1 cellular context compared by ENCODE assay signal in the genomic region with DNA sequence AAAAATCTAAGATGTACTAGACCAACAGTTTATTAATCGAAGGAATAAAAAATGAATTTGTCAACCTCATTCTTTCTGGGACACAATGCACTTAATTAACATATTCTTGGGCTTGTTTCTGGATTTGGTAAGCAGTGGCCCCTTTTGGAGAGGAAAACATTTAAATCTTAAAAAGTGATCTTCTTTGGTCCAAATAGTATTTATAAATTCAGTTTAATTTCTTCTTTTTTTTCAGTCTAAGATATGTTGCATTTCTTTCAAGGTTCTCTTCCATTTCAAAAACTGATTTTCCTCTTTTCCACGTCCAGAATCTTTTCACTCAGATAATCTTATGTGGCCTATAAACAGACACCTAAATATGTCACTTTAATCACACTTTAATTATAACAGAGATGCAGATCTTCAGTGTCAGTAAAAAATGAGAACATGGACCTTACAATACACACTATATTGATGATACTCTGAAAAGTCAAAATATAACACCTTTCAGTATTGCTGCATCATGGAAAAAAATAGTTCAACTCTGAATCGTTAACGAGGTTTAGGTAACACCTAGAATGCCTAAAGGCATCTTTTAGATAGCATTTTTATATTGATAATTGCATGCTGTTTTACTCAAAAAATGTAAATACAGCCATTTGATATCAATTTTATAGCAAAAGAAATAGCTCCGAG.
TF ChIP-seq lines count a peak whose summit lies in the region.

No MANE protein-coding gene starts in this region.

TF ChIP-seq in K562, 482 proteins besides CTCF, POLR2A, EP300 and RAD21 (continued from another document):
- no peak for TF ChIP-seq DNMT1 (IDR thresholded peaks at IDR 0.05)
- no peak for TF ChIP-seq JUND (IDR thresholded peaks at IDR 0.05; ENCODE audit: borderline replicate concordance, low read depth, low read length)
- no peak for TF ChIP-seq JUND (tag; IDR thresholded peaks at IDR 0.05; ENCODE audit: borderline replicate concordance, low read depth, low read length)
- no peak for TF ChIP-seq SPI1 (IDR thresholded peaks at IDR 0.05; ENCODE audit: borderline replicate concordance, low read depth, low read length)
